In the genomic region with DNA sequence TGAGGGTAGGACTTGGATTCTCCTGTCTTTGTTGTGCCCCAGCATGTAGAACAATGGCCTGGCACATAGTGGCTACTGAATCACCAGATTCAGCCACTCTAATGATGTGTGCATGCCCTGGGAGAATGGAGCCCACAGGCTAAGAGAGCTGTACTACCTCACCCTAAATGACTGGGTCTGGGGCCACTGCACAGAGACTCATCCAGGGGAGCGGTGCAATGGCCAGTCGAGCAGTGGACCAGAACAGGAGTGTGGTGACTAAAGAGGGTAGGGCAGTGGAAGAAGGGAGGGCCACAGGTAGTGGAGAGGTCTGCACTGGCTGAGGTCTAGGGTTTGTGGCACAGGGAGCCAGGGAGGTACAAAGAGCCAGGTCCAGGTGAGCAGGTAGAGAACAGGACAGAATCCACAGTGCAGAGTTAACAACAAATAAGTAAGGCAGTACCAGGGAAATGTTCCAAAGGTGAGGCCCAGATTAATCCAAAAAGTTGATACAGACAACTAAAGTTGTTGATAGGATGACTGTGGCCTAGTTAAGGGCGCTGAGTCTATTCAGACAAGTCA, we compare ENCODE assay signal across 19 cellular contexts.
A peak's percentile ranks its signal among the peaks of the same experiment; 100 is the strongest.
DNase-seq lines count a peak whose midpoint lies in the region; ATAC-seq and TF ChIP-seq lines count a peak whose summit lies in the region.
"Had no signal": no experiment of that assay in that cellular context is flagged by ENCODE, and none has a peak within 500 bp of the region (broad histone marks: within the 10 kb centered on the region; RNA-seq: fewer than 3 reads in every experiment).

No MANE protein-coding gene starts in this region.

- H3K4me3 Mint-ChIP-seq in stimulated activated memory B cell treated with anti-CD40 and anti-IgM and Interleukin-4, amounts not matched to agents 10 μg/mL and 1 μg/mL and 100 μg/mL, for 72 hours, result no peak overlapping the region
- no peak overlapping the region for H3K4me3 Mint-ChIP-seq in naive thymus-derived CD4-positive, alpha-beta T cell
- H3K4me3 Mint-ChIP-seq: CD4-positive, alpha-beta memory T cell had no signal

- TF ChIP-seq CTCF in epithelial cell of esophagus (IDR thresholded peaks at IDR 0.05; ENCODE audit: insufficient read depth, low read depth, low read length, missing control alignments), result no peak

- no peak overlapping the region for H3K27ac Mint-ChIP-seq in stimulated activated memory B cell treated with anti-CD40 and anti-IgM and Interleukin-4, amounts not matched to agents 10 μg/mL and 1 μg/mL and 100 μg/mL, for 72 hours
- no peak overlapping the region for H3K27ac Mint-ChIP-seq in naive thymus-derived CD4-positive, alpha-beta T cell
- H3K27ac Mint-ChIP-seq: CD4-positive, alpha-beta memory T cell had no signal

- no peaks in the 10 kb centered on the region for H3K36me3 Mint-ChIP-seq in stimulated activated memory B cell treated with anti-CD40 and anti-IgM and Interleukin-4, amounts not matched to agents 10 μg/mL and 1 μg/mL and 100 μg/mL, for 72 hours
- no peaks in the 10 kb centered on the region for H3K36me3 Mint-ChIP-seq in naive thymus-derived CD4-positive, alpha-beta T cell
- H3K36me3 Mint-ChIP-seq: CD4-positive, alpha-beta memory T cell had no signal

- POLR2A ChIA-PET in naive thymus-derived CD4-positive, alpha-beta T cell (lab: Charles Lee), result no interaction called here

- peak; percentile 15 for DNase-seq in NCI-H69 (lab: John Stamatoyannopoulos, UW)
- peak; percentile 29 for DNase-seq in epithelial cell of esophagus (ENCODE audit: low read depth)
- DNase-seq in left colon, result peak in 1 of 2 donors; percentile 16
- DNase-seq in cerebellar nuclear complex (lab: John Stamatoyannopoulos, UW), result no peak
- no peak for DNase-seq in naive thymus-derived CD4-positive, alpha-beta T cell
- DNase-seq in NCI-H526 treated with DMSO at 0.1 percent for 48 hours (lab: John Stamatoyannopoulos, UW), result no peak
- DNase-seq in COLO668 (lab: John Stamatoyannopoulos, UW; ENCODE audit: unreplicated experiment), result no peak
- DNase-seq: CD4-positive, alpha-beta memory T cell; Kasumi-1; MG63; NCI-H1048; NCI-H2081 treated with DMSO at 0.1 percent for 48 hours; NCI-H446 treated with DMSO at 0.1 percent for 48 hours; RPMI8226; SHP77 treated with DMSO at 0.1 percent for 48 hours; SK-N-SH had no signal

- intact Hi-C loops in left colon (cut with DNase I, micrococcal nuclease), result no loop called here
- intact Hi-C loops in naive thymus-derived CD4-positive, alpha-beta T cell (cut with micrococcal nuclease), result no loop called here

- H3K9me3 ChIP-seq in naive thymus-derived CD4-positive, alpha-beta T cell (ENCODE audit: control insufficient read depth in 2 of 3, low read length in 3 of 3), result no peaks in the 10 kb centered on the region
- H3K9me3 ChIP-seq: BLaER1, HAP-1, MG63, SK-N-SH had no signal

- no peaks in the 10 kb centered on the region for H3K27me3 Mint-ChIP-seq in stimulated activated memory B cell treated with anti-CD40 and anti-IgM and Interleukin-4, amounts not matched to agents 10 μg/mL and 1 μg/mL and 100 μg/mL, for 72 hours
- H3K27me3 Mint-ChIP-seq in naive thymus-derived CD4-positive, alpha-beta T cell, result peaks cover 9 to 27% (median 19%) of the 10 kb centered on the region in 5 donors

- ATAC-seq in left colon, result peak; percentile 57
- ATAC-seq in stimulated activated memory B cell treated with anti-CD40 and anti-IgM and Interleukin-4, amounts not matched to agents 10 μg/mL and 1 μg/mL and 100 μg/mL, for 72 hours, result peak; percentile 27
- ATAC-seq in naive thymus-derived CD4-positive, alpha-beta T cell, result no peak

- H3K4me3 ChIP-seq in epithelial cell of esophagus (ENCODE audit: low read length), result no peak overlapping the region
- H3K4me3 ChIP-seq in naive thymus-derived CD4-positive, alpha-beta T cell (ENCODE audit: low read length), result no peak overlapping the region
- H3K4me3 ChIP-seq: BLaER1, HAP-1, MG63 had no signal

- H3K4me1 Mint-ChIP-seq in stimulated activated memory B cell treated with anti-CD40 and anti-IgM and Interleukin-4, amounts not matched to agents 10 μg/mL and 1 μg/mL and 100 μg/mL, for 72 hours, result no peaks in the 10 kb centered on the region
- H3K4me1 Mint-ChIP-seq in naive thymus-derived CD4-positive, alpha-beta T cell, result no peaks in the 10 kb centered on the region
- H3K4me1 Mint-ChIP-seq: CD4-positive, alpha-beta memory T cell had no signal

- no peaks in the 10 kb centered on the region for H3K9me3 Mint-ChIP-seq in stimulated activated memory B cell treated with anti-CD40 and anti-IgM and Interleukin-4, amounts not matched to agents 10 μg/mL and 1 μg/mL and 100 μg/mL, for 72 hours
- peaks cover 0 to 8% (median 0%) of the 10 kb centered on the region in 11 donors for H3K9me3 Mint-ChIP-seq in naive thymus-derived CD4-positive, alpha-beta T cell

- CTCF ChIA-PET in naive thymus-derived CD4-positive, alpha-beta T cell (lab: Charles Lee), result no interaction called here

- no peaks in the 10 kb centered on the region for H3K36me3 ChIP-seq in naive thymus-derived CD4-positive, alpha-beta T cell (ENCODE audit: control insufficient read depth in 2 of 3, insufficient read depth in 3 of 3, low read length in 3 of 3)
- H3K36me3 ChIP-seq: BLaER1, HAP-1, MG63 had no signal

- no peaks in the 10 kb centered on the region for H3K4me1 ChIP-seq in naive thymus-derived CD4-positive, alpha-beta T cell (ENCODE audit: control insufficient read depth in 2 of 2, insufficient read depth in 2 of 2, low read length in 2 of 2)
- H3K4me1 ChIP-seq: BLaER1, HAP-1 had no signal

- no peak overlapping the region for H3K27ac ChIP-seq in naive thymus-derived CD4-positive, alpha-beta T cell (ENCODE audit: low read depth, low read length)
- H3K27ac ChIP-seq: BLaER1 had no signal

- H3K27me3 ChIP-seq in naive thymus-derived CD4-positive, alpha-beta T cell (ENCODE audit: control insufficient read depth in 2 of 2, insufficient read depth in 2 of 2, low read length in 2 of 2), result no peaks in the 10 kb centered on the region
- H3K27me3 ChIP-seq: BLaER1, MG63 had no signal

Comparison
In these comparisons a context has a peak if more than half of its experiments do, and no peak if none do; other contexts are left out.
1. DNase-seq: peak in NCI-H69 (single experiment) and epithelial cell of esophagus (single experiment); none in cerebellar nuclear complex (0 of 2), naive thymus-derived CD4-positive, alpha-beta T cell (0 of 9), NCI-H526 treated with DMSO at 0.1 percent for 48 hours (single experiment) and COLO668 (single experiment).